27 cellular contexts compared by ENCODE assay signal in the genomic region with DNA sequence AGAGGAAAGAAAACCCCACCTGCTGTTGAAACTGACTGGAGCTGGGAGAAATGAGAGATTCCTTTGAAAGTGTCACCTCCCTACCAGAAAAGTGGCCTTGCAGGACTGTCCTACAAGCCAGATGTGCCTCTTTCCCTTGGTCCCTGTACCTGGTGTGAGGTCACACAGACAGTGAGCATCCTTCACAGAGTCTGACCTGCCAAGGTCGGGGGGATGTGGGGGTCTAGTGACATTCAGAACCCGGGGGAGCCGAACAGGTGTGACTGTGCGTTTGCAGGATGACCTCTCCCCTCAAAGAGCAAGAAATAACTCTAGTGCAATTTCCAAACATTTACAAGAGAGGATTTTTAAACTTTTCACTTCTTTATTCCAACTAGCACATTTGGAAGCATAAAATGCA.
A peak's percentile ranks its signal among the peaks of the same experiment; 100 is the strongest.
DNase-seq lines count a peak whose midpoint lies in the region; ATAC-seq and TF ChIP-seq lines count a peak whose summit lies in the region.
"Had no signal": no experiment of that assay in that cellular context is flagged by ENCODE, and none has a peak within 500 bp of the region (broad histone marks: within the 10 kb centered on the region; RNA-seq: fewer than 3 reads in every experiment).

No MANE protein-coding gene starts in this region.

- H3K27ac ChIP-seq in lower lobe of right lung (no peak overlapping the region), caudate nucleus (ENCODE audit: low read depth, low read length) (no peak overlapping the region)
- H3K27ac ChIP-seq: 22Rv1; A549; BLaER1; BLaER1 treated with 17β-estradiol and CSF1 and Interleukin-3, amounts not matched to agents 10 nM and 100 nM; C4-2B had no signal

- no peaks in the 10 kb centered on the region for H3K36me3 ChIP-seq in lower lobe of right lung
- H3K36me3 ChIP-seq: BE2C; BLaER1; BLaER1 treated with 17β-estradiol and CSF1 and Interleukin-3, amounts not matched to agents 10 nM and 100 nM had no signal

- no peaks in the 10 kb centered on the region for H3K27me3 ChIP-seq in lower lobe of right lung (ENCODE audit: low read depth)
- H3K27me3 ChIP-seq: BE2C; BLaER1 treated with 17β-estradiol and CSF1 and Interleukin-3, amounts not matched to agents 10 nM and 100 nM had no signal

- no peaks in the 10 kb centered on the region for H3K4me1 ChIP-seq in lower lobe of right lung
- H3K4me1 ChIP-seq: A549; BE2C; BLaER1; BLaER1 treated with 17β-estradiol and CSF1 and Interleukin-3, amounts not matched to agents 10 nM and 100 nM; Caco-2 had no signal

- intact Hi-C loops in lower lobe of right lung (cut with DNase I): no loop called here

- H3K9me3 ChIP-seq in lower lobe of right lung: no peaks in the 10 kb centered on the region
- H3K9me3 ChIP-seq: BE2C, Caco-2 had no signal

- no peak for ATAC-seq in lower lobe of right lung
- ATAC-seq: A549; CD8-positive, alpha-beta T cell had no signal

- no peak overlapping the region for H3K4me3 ChIP-seq in lower lobe of right lung
- H3K4me3 ChIP-seq: A549; BLaER1; BLaER1 treated with 17β-estradiol and CSF1 and Interleukin-3, amounts not matched to agents 10 nM and 100 nM had no signal

- TF ChIP-seq CTCF in lower lobe of right lung (IDR thresholded peaks at IDR 0.05): no peak

- DNase-seq in lower lobe of right lung (peak; percentile 2), caudate nucleus (lab: John Stamatoyannopoulos, UW) (no peak)
- DNase-seq: 8988T; ACHN; AML-193; BE2C; C1 segment of cervical spinal cord; Caco-2; Calu3; CD4-positive, alpha-beta memory T cell; CD4-positive, alpha-beta T cell; CD4-positive, CD25-positive, alpha-beta regulatory T cell; CD8-positive, alpha-beta memory T cell; CD8-positive, alpha-beta T cell; COR-L47; DMS 273 treated with DMSO at 0.1 percent for 48 hours; DMS153; DMS53; DMS79; DMS79 treated with DMSO at 0.1 percent for 48 hours; DND-41; EL had no signal
